In genomic region chr15:77476999-77477398, GRCh38 we compare ENCODE assay signal across 23 cellular contexts. TPM values are rescaled to one million over a fixed set of nuclear protein-coding genes. Genes with fewer than 3 reads are reported as not detected.
DNase-seq lines count a peak whose midpoint lies in the region; ATAC-seq and TF ChIP-seq lines count a peak whose summit lies in the region.
"Had no signal": no experiment of that assay in that cellular context is flagged by ENCODE, and none has a peak within 500 bp of the region (broad histone marks: within the 10 kb centered on the region; RNA-seq: fewer than 3 reads in every experiment).

No MANE protein-coding gene starts in this region.

- peaks cover 0 to 2% (median 1%) of the 10 kb centered on the region in 4 donors for H3K4me1 Mint-ChIP-seq in naive thymus-derived CD8-positive, alpha-beta T cell
- H3K4me1 Mint-ChIP-seq in neural progenitor cell: peaks cover 15% of the 10 kb centered on the region
- H3K4me1 Mint-ChIP-seq in activated naive CD8-positive, alpha-beta T cell treated with anti-CD3 and anti-CD28 coated beads for 36 hours: peaks cover 6% of the 10 kb centered on the region

- H3K27ac Mint-ChIP-seq in naive thymus-derived CD8-positive, alpha-beta T cell: peak overlapping the region in 1 of 10 donors; percentile 24
- no peak overlapping the region for H3K27ac Mint-ChIP-seq in neural progenitor cell
- no peak overlapping the region for H3K27ac Mint-ChIP-seq in activated naive CD8-positive, alpha-beta T cell treated with anti-CD3 and anti-CD28 coated beads for 36 hours
- H3K27ac Mint-ChIP-seq: CD4-positive, alpha-beta T cell; HFFc6; IgD-negative memory B cell had no signal

- H3K9me3 Mint-ChIP-seq in naive thymus-derived CD8-positive, alpha-beta T cell: no peaks in the 10 kb centered on the region
- H3K9me3 Mint-ChIP-seq in neural progenitor cell: no peaks in the 10 kb centered on the region
- H3K9me3 Mint-ChIP-seq in activated naive CD8-positive, alpha-beta T cell treated with anti-CD3 and anti-CD28 coated beads for 36 hours: no peaks in the 10 kb centered on the region
- H3K9me3 Mint-ChIP-seq: CD4-positive, alpha-beta T cell; HFFc6; IgD-negative memory B cell had no signal

- no peak overlapping the region for H3K9ac ChIP-seq in neural progenitor cell

- peak; percentile 28 for ATAC-seq in sciatic nerve
- no peak for ATAC-seq in naive thymus-derived CD8-positive, alpha-beta T cell
- ATAC-seq: GM12878, HCT116, HepG2 had no signal

- no peaks in the 10 kb centered on the region for H3K9me3 ChIP-seq in neural progenitor cell (ENCODE audit: low read depth)

- no peak overlapping the region for H3K4me2 ChIP-seq in neural progenitor cell

- POLR2A ChIA-PET in naive thymus-derived CD8-positive, alpha-beta T cell (lab: Charles Lee): interaction anchor here (0.6 kb wide), 1 partner anchor 406 kb away, joined by 3 read pairs; no protein-coding TSS in a partner anchor

- DNase-seq in AG10803 (ENCODE audit: low read depth) (peak; percentile 10), amniotic epithelial cell (ENCODE audit: low read depth) (peak; percentile 64), fibroblast of peridontal ligament (ENCODE audit: extremely low read depth) (peak; percentile 34), sciatic nerve (ENCODE audit: low spot score) (no peak), neural progenitor cell (ENCODE audit: low spot score) (no peak)
- DNase-seq in naive thymus-derived CD8-positive, alpha-beta T cell: no peak
- no peak for DNase-seq in stimulated activated naive CD4-positive, alpha-beta T cell (lab: John Stamatoyannopoulos, UW)
- DNase-seq in activated naive CD8-positive, alpha-beta T cell treated with anti-CD3 and anti-CD28 coated beads for 36 hours: no peak
- DNase-seq: 8988T; ACHN; AML-193; Calu3; CD4-positive, alpha-beta T cell; DMS79 treated with DMSO at 0.1 percent for 48 hours; GF-D8; GOT3; H7; HFFc6 had no signal

- peaks cover 0 to 87% (median 25%) of the 10 kb centered on the region in 3 donors for H3K36me3 Mint-ChIP-seq in naive thymus-derived CD8-positive, alpha-beta T cell
- peaks cover 30% of the 10 kb centered on the region for H3K36me3 Mint-ChIP-seq in neural progenitor cell
- peaks cover 4% of the 10 kb centered on the region for H3K36me3 Mint-ChIP-seq in activated naive CD8-positive, alpha-beta T cell treated with anti-CD3 and anti-CD28 coated beads for 36 hours

- H3K27me3 Mint-ChIP-seq in naive thymus-derived CD8-positive, alpha-beta T cell: no peaks in the 10 kb centered on the region
- no peaks in the 10 kb centered on the region for H3K27me3 Mint-ChIP-seq in neural progenitor cell (ENCODE audit: insufficient read depth, low read depth)
- H3K27me3 Mint-ChIP-seq in activated naive CD8-positive, alpha-beta T cell treated with anti-CD3 and anti-CD28 coated beads for 36 hours: no peaks in the 10 kb centered on the region
- H3K27me3 Mint-ChIP-seq: CD4-positive, alpha-beta T cell; IgD-negative memory B cell had no signal

- H3K4me3 Mint-ChIP-seq in naive thymus-derived CD8-positive, alpha-beta T cell: no peak overlapping the region
- H3K4me3 Mint-ChIP-seq in neural progenitor cell: no peak overlapping the region
- no peak overlapping the region for H3K4me3 Mint-ChIP-seq in activated naive CD8-positive, alpha-beta T cell treated with anti-CD3 and anti-CD28 coated beads for 36 hours
- H3K4me3 Mint-ChIP-seq: CD4-positive, alpha-beta T cell; HFFc6; IgD-negative memory B cell had no signal

- peaks cover 21% of the 10 kb centered on the region for H3K4me1 ChIP-seq in neural progenitor cell

- intact Hi-C loops in sciatic nerve (cut with DNase I): no loop called here

- no peaks in the 10 kb centered on the region for H3K79me2 ChIP-seq in neural progenitor cell (ENCODE audit: low read depth)

- no peaks in the 10 kb centered on the region for H3K27me3 ChIP-seq in neural progenitor cell

- TF ChIP-seq CTCF in AG10803 (conservative IDR thresholded peaks at IDR 0.05; ENCODE audit: low read length) (no peak), neural progenitor cell (IDR thresholded peaks at IDR 0.05) (no peak)

- H2AFZ ChIP-seq in neural progenitor cell (replicated peaks): no peak overlapping the region

- H3K4me3 ChIP-seq in AG10803 (ENCODE audit: low read length): no peak overlapping the region
- no peak overlapping the region for H3K4me3 ChIP-seq in neural progenitor cell
- H3K4me3 ChIP-seq: GM12878 had no signal

- H3K36me3 ChIP-seq in neural progenitor cell: peaks cover 7% of the 10 kb centered on the region

- no peaks in the 10 kb centered on the region for H4K20me1 ChIP-seq in neural progenitor cell (ENCODE audit: low read depth)

- peaks cover 26% of the 10 kb centered on the region for H3F3A ChIP-seq in neural progenitor cell (ENCODE audit: low read depth)

- no peak overlapping the region for H3K27ac ChIP-seq in neural progenitor cell
- H3K27ac ChIP-seq: C4-2B had no signal

RNA-seq across cellular contexts. Expression of gene HMG20A, which starts 56.3 kb away (rescaled TPM):
- 52.5 TPM for total RNA-seq in sciatic nerve
- 10 to 100 TPM; 57.9 to 72.4 TPM for total RNA-seq in naive thymus-derived CD8-positive, alpha-beta T cell
- polyA plus RNA-seq in naive thymus-derived CD8-positive, alpha-beta T cell: 10 to 100 TPM; 28.7 to 35.7 (median 30.0) TPM
- total RNA-seq in neural progenitor cell (ENCODE audit: low replicate concordance): 64.5 and 75.6 TPM in 2 replicates
- total RNA-seq in activated naive CD8-positive, alpha-beta T cell treated with anti-CD3 and anti-CD28 coated beads for 36 hours: 10 to 100 TPM; 41.2 to 47.1 TPM

RNA-seq across cellular contexts. Expression of gene PEAK1, which starts 57.1 kb away (rescaled TPM):
- total RNA-seq in sciatic nerve (154 TPM), neural progenitor cell (ENCODE audit: low replicate concordance) (27.5 and 30.9 TPM in 2 replicates)
- 10 to 100 TPM; 20.4 to 23.0 TPM for total RNA-seq in naive thymus-derived CD8-positive, alpha-beta T cell
- polyA plus RNA-seq in naive thymus-derived CD8-positive, alpha-beta T cell: 1 to 10 TPM; 1.0 to 2.8 (median 1.6) TPM
- 10 to 100 TPM; 33.2 to 33.5 TPM for total RNA-seq in activated naive CD8-positive, alpha-beta T cell treated with anti-CD3 and anti-CD28 coated beads for 36 hours

Comparison
In these comparisons a context has a peak if more than half of its experiments do, and no peak if none do; other contexts are left out.
1. DNase-seq: peak in AG10803 (single experiment), amniotic epithelial cell (single experiment) and fibroblast of peridontal ligament (single experiment); none in sciatic nerve (single experiment), naive thymus-derived CD8-positive, alpha-beta T cell (0 of 10), stimulated activated naive CD4-positive, alpha-beta T cell (0 of 6), neural progenitor cell (single experiment) and activated naive CD8-positive, alpha-beta T cell treated with anti-CD3 and anti-CD28 coated beads for 36 hours (single experiment).